In genomic region chr5:142869883-142870282, GRCh38 we compare ENCODE assay signal across 16 cellular contexts.
A peak's percentile ranks its signal among the peaks of the same experiment; 100 is the strongest.
DNase-seq lines count a peak whose midpoint lies in the region; ATAC-seq and TF ChIP-seq lines count a peak whose summit lies in the region.
"Had no signal": no experiment of that assay in that cellular context is flagged by ENCODE, and none has a peak within 500 bp of the region (broad histone marks: within the 10 kb centered on the region; RNA-seq: fewer than 3 reads in every experiment).

No MANE protein-coding gene starts in this region.

- no peaks in the 10 kb centered on the region for H3K36me3 ChIP-seq in mucosa of descending colon (ENCODE audit: low read depth)
- H3K36me3 ChIP-seq: heart right ventricle had no signal

- H3K4me1 ChIP-seq in mucosa of descending colon (ENCODE audit: low read depth), result peaks cover 52% of the 10 kb centered on the region

- no peaks in the 10 kb centered on the region for H3K9me3 Mint-ChIP-seq in progenitor cell of endocrine pancreas (ENCODE audit: low read depth)
- H3K9me3 Mint-ChIP-seq: memory B cell had no signal

- no peaks in the 10 kb centered on the region for H3K9me3 ChIP-seq in mucosa of descending colon
- H3K9me3 ChIP-seq: BLaER1 treated with 17β-estradiol and CSF1 and Interleukin-3, amounts not matched to agents 10 nM and 100 nM; heart right ventricle had no signal

- TF ChIP-seq CTCF in VCaP (conservative IDR thresholded peaks at IDR 0.05) (no peak), mucosa of descending colon (IDR thresholded peaks at IDR 0.05) (no peak), progenitor cell of endocrine pancreas (IDR thresholded peaks at IDR 0.05; ENCODE audit: unreplicated experiment) (no peak), GM10248 (IDR thresholded peaks at IDR 0.05; ENCODE audit: control extremely low read depth, extremely low read depth, low read depth, missing control alignments) (no peak)

- no peaks in the 10 kb centered on the region for H3K36me3 Mint-ChIP-seq in progenitor cell of endocrine pancreas (ENCODE audit: insufficient read depth)
- H3K36me3 Mint-ChIP-seq: activated naive CD8-positive, alpha-beta T cell; memory B cell had no signal

- no peak overlapping the region for H3K4me3 Mint-ChIP-seq in progenitor cell of endocrine pancreas (ENCODE audit: low read depth)
- H3K4me3 Mint-ChIP-seq: activated naive CD8-positive, alpha-beta T cell; memory B cell had no signal

- DNase-seq in Caki2 (ENCODE audit: low read depth), result peak; percentile 38
- DNase-seq in NCI-H1694 (lab: John Stamatoyannopoulos, UW), result peak; percentile 50
- peak; percentile 58 to 72 (median 67) for DNase-seq in mucosa of descending colon
- no peak for DNase-seq in progenitor cell of endocrine pancreas (ENCODE audit: low spot score, unreplicated experiment)
- no peak for DNase-seq in GM10248 (ENCODE audit: extremely low spot score)
- no peak for DNase-seq in hypothalamus (lab: John Stamatoyannopoulos, UW)
- DNase-seq: activated CD4-positive, alpha-beta T cell treated with anti-CD3 and anti-CD28 coated beads for 4 hours; GM23248; NCI-H2081 treated with DMSO at 0.1 percent for 48 hours; retina had no signal

- no peak overlapping the region for H3K27ac Mint-ChIP-seq in progenitor cell of endocrine pancreas
- H3K27ac Mint-ChIP-seq: activated naive CD8-positive, alpha-beta T cell; memory B cell had no signal

- H3K4me1 Mint-ChIP-seq in progenitor cell of endocrine pancreas (ENCODE audit: low read depth), result peaks cover 38% of the 10 kb centered on the region

- in situ Hi-C loops in Caki2 (cut with HindIII; ENCODE audit: low pct_unique_long_range_greater_than_20kb, low sequenced_read_pairs), result no loop called here

- POLR2A ChIA-PET in GM10248 (lab: Yijun Ruan, JAX), result no interaction called here

- intact Hi-C loops in mucosa of descending colon (cut with DNase I, micrococcal nuclease), result loop anchor here in 1 of 2 donors (10.0 kb wide), 1 partner anchor 95 kb away; the partner anchor contains the start of gene ARHGAP26

- CTCF ChIA-PET in GM10248 (lab: Yijun Ruan, JAX), result interaction anchor here (1.2 to 8.0 kb wide), 6 partner anchors 9 to 171 kb away, joined by 4 to 66 read pairs (median 22); no protein-coding TSS in a partner anchor

- H3K4me3 ChIP-seq in mucosa of descending colon, result no peak overlapping the region
- H3K4me3 ChIP-seq: BLaER1 treated with 17β-estradiol and CSF1 and Interleukin-3, amounts not matched to agents 10 nM and 100 nM; GM23248; heart right ventricle had no signal

- peaks cover 2% of the 10 kb centered on the region for H3K27me3 Mint-ChIP-seq in progenitor cell of endocrine pancreas
- H3K27me3 Mint-ChIP-seq: activated naive CD8-positive, alpha-beta T cell; memory B cell had no signal

- peak overlapping the region; percentile 28 for H3K27ac ChIP-seq in VCaP
- H3K27ac ChIP-seq: BLaER1 treated with 17β-estradiol and CSF1 and Interleukin-3, amounts not matched to agents 10 nM and 100 nM; GM23248 had no signal

- ATAC-seq in mucosa of descending colon, result peak; percentile 18
- ATAC-seq in GM21529 (IDR thresholded peaks at IDR 0.05; ENCODE audit: unreplicated experiment), result no peak

Comparison
In these comparisons a context has a peak if more than half of its experiments do, and no peak if none do; other contexts are left out.
1. DNase-seq: peak in Caki2 (single experiment), NCI-H1694 (single experiment) and mucosa of descending colon (3 of 3); none in progenitor cell of endocrine pancreas (single experiment), GM10248 (single experiment) and hypothalamus (0 of 51).